ENCODE assay signal across 8 cellular contexts in genomic region chr15:80970018-80970657, GRCh38.
DNase-seq lines count a peak whose midpoint lies in the region; ATAC-seq and TF ChIP-seq lines count a peak whose summit lies in the region.

No MANE protein-coding gene starts in this region.

- DNase-seq in AG10803 (ENCODE audit: low read depth) (peak; percentile 69), NCI-H2171 treated with DMSO at 0.1 percent for 48 hours (lab: John Stamatoyannopoulos, UW) (peak; percentile 72), left kidney (ENCODE audit: low read depth, low spot score) (peak; percentile 78)
- DNase-seq in activated CD4-positive, CD25-positive, alpha-beta regulatory T cell treated with anti-CD3 and anti-CD28 coated beads, Interleukin-2, amount 50 U/mL, for 16 hours (ENCODE audit: low read depth, low spot score), result peak; percentile 38
- DNase-seq in central memory CD4-positive, alpha-beta T cell, result peak; percentile 60
- peak in 2 of 3 experiments; percentile 46 to 62 for DNase-seq in stimulated activated CD4-positive, alpha-beta T cell treated with anti-CD3 and anti-CD28 coated beads, TNF-alpha, amount 100 ng/mL, for 24 hours (ENCODE audit: low read depth in 3 of 3)

- ATAC-seq in GM21619 (IDR thresholded peaks at IDR 0.05; ENCODE audit: unreplicated experiment) (peak; percentile 60), HG03095 (IDR thresholded peaks at IDR 0.05; ENCODE audit: unreplicated experiment) (no peak)

- TF ChIP-seq CTCF in AG10803 (conservative IDR thresholded peaks at IDR 0.05; ENCODE audit: low read length), result peak; percentile 84

- no peak overlapping the region for H3K4me3 ChIP-seq in AG10803 (ENCODE audit: low read length)
